In genomic region chr12:47840571-47840970, GRCh38 we compare ENCODE assay signal across 22 cellular contexts.
"Had no signal": no experiment of that assay in that cellular context is flagged by ENCODE, and none has a peak within 500 bp of the region (broad histone marks: within the 10 kb centered on the region; RNA-seq: fewer than 3 reads in every experiment).

No MANE protein-coding gene starts in this region.

- H3K27me3 Mint-ChIP-seq: T-cell had no signal

- H3K9me3 Mint-ChIP-seq: T-cell had no signal

- H3K36me3 Mint-ChIP-seq: T-cell had no signal

- H3K4me3 Mint-ChIP-seq: T-cell had no signal

- H3K27ac ChIP-seq: breast epithelium, KMS-11, SK-N-MC had no signal

- ATAC-seq: activated CD4-positive, CD25-positive, alpha-beta regulatory T cell treated with anti-CD3 and anti-CD28 coated beads, Interleukin-2, amount 50 U/mL, for 24 hours; HepG2; T-cell had no signal

- H3K9me3 ChIP-seq: breast epithelium, MG63 had no signal

- H3K36me3 ChIP-seq: breast epithelium, MG63 had no signal

- H3K9ac ChIP-seq: KMS-11 had no signal

- H3K4me3 ChIP-seq: breast epithelium, MG63, SK-N-MC had no signal

- DNase-seq: activated CD4-positive, alpha-beta T cell treated with anti-CD3 and anti-CD28 coated beads, Interleukin-2, amount 50 U/mL, for 1 hour; activated CD8-positive, alpha-beta memory T cell treated with anti-CD3 and anti-CD28 coated beads for 24 hours; activated gamma-delta T cell treated with Interleukin-2 at 50 U/mL for 16 hours; activated naive CD4-positive, alpha-beta T cell treated with anti-CD3 and anti-CD28 coated beads, Interleukin-2, amount 50 U/mL, for 16 hours; aorta; caudate nucleus; MG63; MV-4-11; NCI-H1092 treated with DMSO at 0.1 percent for 48 hours; NCI-H1417 treated with DMSO at 0.1 percent for 48 hours; NCI-H1694; NCI-H2029; NCI-H2107; NCI-H2171 treated with DMSO at 0.1 percent for 48 hours; NCI-H226; NCI-H82; T-cell had no signal

- H3K27ac Mint-ChIP-seq: T-cell had no signal

- H3K4me2 ChIP-seq: KMS-11 had no signal

- H3K27me3 ChIP-seq: breast epithelium, MG63 had no signal
